ENCODE assay signal across 8 cellular contexts in the genomic region with DNA sequence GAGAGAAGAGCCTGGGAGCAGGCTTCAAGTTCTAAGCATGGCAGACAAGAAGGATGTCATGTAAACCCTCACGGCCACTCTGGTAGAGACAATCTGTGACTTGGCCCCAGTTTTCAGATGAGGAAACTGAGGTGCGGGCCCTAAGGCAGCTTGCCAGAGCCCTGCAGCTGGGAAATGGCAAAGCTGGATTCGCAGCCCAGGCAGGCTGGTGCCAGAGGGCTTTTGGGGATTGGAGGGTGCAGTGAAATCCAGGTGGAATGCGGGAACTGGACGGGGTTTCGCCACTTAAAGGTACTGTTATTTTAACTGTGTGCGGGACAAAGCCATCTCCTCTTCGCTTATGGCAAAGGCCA. TPM values are rescaled to one million over a fixed set of nuclear protein-coding genes. Genes with fewer than 3 reads are reported as not detected.
DNase-seq lines count a peak whose midpoint lies in the region; ATAC-seq and TF ChIP-seq lines count a peak whose summit lies in the region.

No MANE protein-coding gene starts in this region.

- CTCF ChIA-PET in AG04449 (lab: Yijun Ruan, JAX), result interaction anchor here (1.2 to 16.0 kb wide), 6 partner anchors 8 to 110 kb away, joined by 4 to 662 read pairs (median 8); no protein-coding TSS in a partner anchor

- H3K27me3 ChIP-seq in HUES64 (ENCODE audit: insufficient read depth, low read length) (no peaks in the 10 kb centered on the region), breast epithelium (no peaks in the 10 kb centered on the region), muscle layer of colon (ENCODE audit: control insufficient read depth in 1 of 2, insufficient read depth in 2 of 2, low read length in 2 of 2) (no peaks in the 10 kb centered on the region)

- DNase-seq in AG04449 (ENCODE audit: low read depth, low spot score), result no peak
- DNase-seq in breast epithelium (ENCODE audit: low spot score in 2 of 2), result no peak
- DNase-seq in C1 segment of cervical spinal cord (lab: John Stamatoyannopoulos, UW), result no peak
- no peak for DNase-seq in stimulated activated CD4-positive, alpha-beta T cell treated with anti-CD3 and anti-CD28 coated beads, Interleukin-2, amount 100 ng/mL, for 24 hours

- H3K4me3 ChIP-seq in AG04449 (ENCODE audit: low read depth, low read length) (peak overlapping the region; percentile 69), HUES64 (ENCODE audit: low read length) (peak overlapping the region; percentile 56), breast epithelium (peak overlapping the region; percentile 59 to 74 (median 60)), muscle layer of colon (ENCODE audit: low read depth in 1 of 2, low read length in 2 of 2) (peak overlapping the region; percentile 38 to 78)

- H3K4me1 ChIP-seq in HUES64 (ENCODE audit: insufficient read depth, low read length), result peaks cover 6% of the 10 kb centered on the region; the same call in 1 of the 2 replicates
- peaks cover 0 to 8% of the 10 kb centered on the region in 2 donors for H3K4me1 ChIP-seq in breast epithelium
- H3K4me1 ChIP-seq in muscle layer of colon (ENCODE audit: insufficient read depth, low read length), result peaks cover 27% of the 10 kb centered on the region

- no peaks in the 10 kb centered on the region for H3K9me3 ChIP-seq in HUES64 (ENCODE audit: insufficient read depth, low read depth, low read length)
- H3K9me3 ChIP-seq in breast epithelium, result no peaks in the 10 kb centered on the region
- no peaks in the 10 kb centered on the region for H3K9me3 ChIP-seq in muscle layer of colon (ENCODE audit: low read length)

- TF ChIP-seq CTCF in AG04449 (IDR thresholded peaks at IDR 0.05; ENCODE audit: insufficient read depth, low read length, missing control alignments), result no peak
- TF ChIP-seq CTCF in breast epithelium (IDR thresholded peaks at IDR 0.05), result no peak

- ATAC-seq in GM19328 (IDR thresholded peaks at IDR 0.05; ENCODE audit: unreplicated experiment), result no peak
- ATAC-seq in GM21786 (IDR thresholded peaks at IDR 0.05; ENCODE audit: unreplicated experiment), result no peak

- TF ChIP-seq POLR2A in breast epithelium (IDR thresholded peaks at IDR 0.05), result no peak

- intact Hi-C loops in breast epithelium (cut with DNase I; ENCODE audit: low total_unique reads), result no loop called here

- no peak overlapping the region for H3K9ac ChIP-seq in HUES64 (ENCODE audit: low read depth, low read length)
- no peak overlapping the region for H3K9ac ChIP-seq in muscle layer of colon (ENCODE audit: low read length)

- POLR2A ChIA-PET in AG04449 (lab: Yijun Ruan, JAX), result no interaction called here

- H3K36me3 ChIP-seq in HUES64 (ENCODE audit: insufficient read depth, low read length), result no peaks in the 10 kb centered on the region
- H3K36me3 ChIP-seq in breast epithelium, result no peaks in the 10 kb centered on the region
- no peaks in the 10 kb centered on the region for H3K36me3 ChIP-seq in muscle layer of colon (ENCODE audit: insufficient read depth, low read length)

- WGBS in HUES64, result 62% methylated on average over 8 of the region's 8 CpGs

- no peak overlapping the region for H3K27ac ChIP-seq in HUES64 (ENCODE audit: low read depth, low read length)
- peak overlapping the region; percentile 92 to 94 for H3K27ac ChIP-seq in breast epithelium
- peak overlapping the region; percentile 70 for H3K27ac ChIP-seq in muscle layer of colon (ENCODE audit: low read depth, low read length)

RNA-seq across cellular contexts. Expression of gene OSGIN1, which starts 0.5 kb away (rescaled TPM):
- polyA plus RNA-seq in HUES64 (2013, experiment 1 of 2), result 0.70 TPM
- polyA plus RNA-seq in HUES64 (2013, experiment 2 of 2), result 0.70 TPM
- 1 to 10 TPM; 3.0 to 3.5 (median 3.3) TPM for total RNA-seq in breast epithelium

RNA-seq across cellular contexts. Expression of gene NECAB2, which starts 15.5 kb away (rescaled TPM):
- polyA plus RNA-seq in HUES64 (2013, experiment 1 of 2), result 3.1 TPM
- 5.3 TPM for polyA plus RNA-seq in HUES64 (2013, experiment 2 of 2)
- 1 to 10 TPM in 1 of 3 donors, not detected in 2; 1.5 TPM for total RNA-seq in breast epithelium

RNA-seq across cellular contexts. Expression of gene MLYCD, which starts 53.6 kb away (rescaled TPM):
- polyA plus RNA-seq in HUES64 (2013, experiment 1 of 2), result 2.3 TPM
- 2.5 TPM for polyA plus RNA-seq in HUES64 (2013, experiment 2 of 2)
- total RNA-seq in breast epithelium, result 10 to 100 TPM in 2 of 3 donors, 1 to 10 TPM in 1; 9.5 to 17.0 (median 12.1) TPM
